ENCODE assay signal across 23 cellular contexts in genomic region chr4:186500721-186501304, GRCh38. TPM values are rescaled to one million over a fixed set of nuclear protein-coding genes. Genes with fewer than 3 reads are reported as not detected.
DNase-seq lines count a peak whose midpoint lies in the region; ATAC-seq, FAIRE-seq and TF ChIP-seq lines count a peak whose summit lies in the region.
"Had no signal": no experiment of that assay in that cellular context is flagged by ENCODE, and none has a peak within 500 bp of the region (broad histone marks: within the 10 kb centered on the region; RNA-seq: fewer than 3 reads in every experiment).

No MANE protein-coding gene starts in this region.

- no peaks in the 10 kb centered on the region for H3K4me1 ChIP-seq in naive thymus-derived CD4-positive, alpha-beta T cell (ENCODE audit: control insufficient read depth in 2 of 2, insufficient read depth in 2 of 2, low read length in 2 of 2)
- H3K4me1 ChIP-seq: heart right ventricle, neural progenitor cell, tibial nerve had no signal

- TF ChIP-seq EP300 in Ishikawa (IDR thresholded peaks at IDR 0.05; ENCODE audit: borderline replicate concordance): no peak

- no peak for ATAC-seq in naive thymus-derived CD4-positive, alpha-beta T cell
- no peak for ATAC-seq in HG03469 (IDR thresholded peaks at IDR 0.05; ENCODE audit: unreplicated experiment)
- ATAC-seq: HCT116; heart right ventricle; HepG2; stimulated activated naive B cell treated with anti-CD40 and anti-IgM and Interleukin-4, amounts not matched to agents 10 μg/mL and 1 μg/mL and 100 μg/mL, for 72 hours had no signal

- TF ChIP-seq CTCF in fibroblast of villous mesenchyme (IDR thresholded peaks at IDR 0.05; ENCODE audit: insufficient read depth, low read depth, low read length): no peak
- TF ChIP-seq CTCF in type B pancreatic cell (conservative IDR thresholded peaks at IDR 0.05): no peak

- DNase-seq in SW 1271 (lab: John Stamatoyannopoulos, UW) (peak; percentile 77 to 90), fibroblast of villous mesenchyme (ENCODE audit: low read depth) (peak; percentile 37), type B pancreatic cell (ENCODE audit: extremely low spot score, unreplicated experiment) (no peak), GM12892 (ENCODE audit: insufficient read length) (no peak)
- DNase-seq in stimulated activated CD4-positive, alpha-beta T cell treated with anti-CD3 and anti-CD28 coated beads, Interleukin-4, amount 100 ng/mL, for 24 hours: no peak
- no peak for DNase-seq in naive thymus-derived CD4-positive, alpha-beta T cell
- DNase-seq: activated CD4-positive, alpha-beta T cell treated with anti-CD3 and anti-CD28 coated beads, Interleukin-2, amount 50 U/mL, for 1 hour; activated naive CD4-positive, alpha-beta T cell treated with anti-CD3 and anti-CD28 coated beads for 36 hours; DND-41; heart right ventricle; MV-4-11; NCI-H2029 treated with DMSO at 0.1 percent for 48 hours; SK-N-SH; stimulated activated naive B cell treated with anti-CD40 and anti-IgM and Interleukin-4, amounts not matched to agents 10 μg/mL and 1 μg/mL and 100 μg/mL, for 72 hours had no signal

- no peak for FAIRE-seq in GM12892 (lab: Jason Lieb, UNC)
- FAIRE-seq: HepG2, keratinocyte had no signal

- peaks cover 3% of the 10 kb centered on the region for H3K27me3 Mint-ChIP-seq in type B pancreatic cell
- peaks cover 0 to 3% (median 0%) of the 10 kb centered on the region in 5 donors for H3K27me3 Mint-ChIP-seq in naive thymus-derived CD4-positive, alpha-beta T cell
- H3K27me3 Mint-ChIP-seq: stimulated activated naive B cell treated with anti-CD40 and anti-IgM and Interleukin-4, amounts not matched to agents 10 μg/mL and 1 μg/mL and 100 μg/mL, for 72 hours had no signal

- H3K36me3 ChIP-seq in naive thymus-derived CD4-positive, alpha-beta T cell (ENCODE audit: control insufficient read depth in 2 of 3, insufficient read depth in 3 of 3, low read length in 3 of 3): no peaks in the 10 kb centered on the region
- H3K36me3 ChIP-seq: heart right ventricle, neural progenitor cell, tibial nerve had no signal

- H3K27ac ChIP-seq in naive thymus-derived CD4-positive, alpha-beta T cell (ENCODE audit: low read depth, low read length): no peak overlapping the region
- H3K27ac ChIP-seq: heart right ventricle, neural progenitor cell, tibial nerve had no signal

- no peaks in the 10 kb centered on the region for H3K36me3 Mint-ChIP-seq in type B pancreatic cell
- no peaks in the 10 kb centered on the region for H3K36me3 Mint-ChIP-seq in naive thymus-derived CD4-positive, alpha-beta T cell
- H3K36me3 Mint-ChIP-seq: brain; neural progenitor cell; stimulated activated naive B cell treated with anti-CD40 and anti-IgM and Interleukin-4, amounts not matched to agents 10 μg/mL and 1 μg/mL and 100 μg/mL, for 72 hours had no signal

- intact Hi-C loops in naive thymus-derived CD4-positive, alpha-beta T cell (cut with micrococcal nuclease): no loop called here

- peak overlapping the region; percentile 53 for H3K4me3 Mint-ChIP-seq in type B pancreatic cell
- H3K4me3 Mint-ChIP-seq in naive thymus-derived CD4-positive, alpha-beta T cell: no peak overlapping the region
- H3K4me3 Mint-ChIP-seq: activated naive CD4-positive, alpha-beta T cell treated with anti-CD3 and anti-CD28 coated beads for 36 hours; brain; neural progenitor cell; stimulated activated naive B cell treated with anti-CD40 and anti-IgM and Interleukin-4, amounts not matched to agents 10 μg/mL and 1 μg/mL and 100 μg/mL, for 72 hours had no signal

- H3K4me3 ChIP-seq in fibroblast of villous mesenchyme (ENCODE audit: low read depth, low read length): peak overlapping the region; percentile 47
- no peak overlapping the region for H3K4me3 ChIP-seq in naive thymus-derived CD4-positive, alpha-beta T cell (ENCODE audit: low read length)
- H3K4me3 ChIP-seq: heart right ventricle, neural progenitor cell, tibial nerve had no signal

- no peak overlapping the region for H3K27ac Mint-ChIP-seq in type B pancreatic cell
- H3K27ac Mint-ChIP-seq in naive thymus-derived CD4-positive, alpha-beta T cell: no peak overlapping the region
- H3K27ac Mint-ChIP-seq: activated naive CD4-positive, alpha-beta T cell treated with anti-CD3 and anti-CD28 coated beads for 36 hours; neural progenitor cell; stimulated activated naive B cell treated with anti-CD40 and anti-IgM and Interleukin-4, amounts not matched to agents 10 μg/mL and 1 μg/mL and 100 μg/mL, for 72 hours had no signal

- no peaks in the 10 kb centered on the region for H3K9me3 ChIP-seq in naive thymus-derived CD4-positive, alpha-beta T cell (ENCODE audit: control insufficient read depth in 2 of 3, low read length in 3 of 3)
- H3K9me3 ChIP-seq: heart right ventricle, SK-N-SH, tibial nerve had no signal

- CTCF ChIA-PET in naive thymus-derived CD4-positive, alpha-beta T cell (lab: Charles Lee): interaction anchor here (0.6 kb wide), 1 partner anchor 858 kb away, joined by 3 read pairs; no protein-coding TSS in a partner anchor

- no peaks in the 10 kb centered on the region for H3K4me1 Mint-ChIP-seq in type B pancreatic cell (ENCODE audit: unreplicated experiment)
- H3K4me1 Mint-ChIP-seq in naive thymus-derived CD4-positive, alpha-beta T cell: no peaks in the 10 kb centered on the region
- H3K4me1 Mint-ChIP-seq: brain; stimulated activated naive B cell treated with anti-CD40 and anti-IgM and Interleukin-4, amounts not matched to agents 10 μg/mL and 1 μg/mL and 100 μg/mL, for 72 hours had no signal

- TF ChIP-seq POLR2A in GM12892 (IDR thresholded peaks at IDR 0.05; ENCODE audit: low read depth, low read length): no peak

- no peaks in the 10 kb centered on the region for H3K27me3 ChIP-seq in naive thymus-derived CD4-positive, alpha-beta T cell (ENCODE audit: control insufficient read depth in 2 of 2, insufficient read depth in 2 of 2, low read length in 2 of 2)
- H3K27me3 ChIP-seq: neural progenitor cell, tibial nerve had no signal

- no peak for TF ChIP-seq RAD21 in Ishikawa (IDR thresholded peaks at IDR 0.05; ENCODE audit: low read depth)

- no peaks in the 10 kb centered on the region for H3K9me3 Mint-ChIP-seq in type B pancreatic cell
- H3K9me3 Mint-ChIP-seq in naive thymus-derived CD4-positive, alpha-beta T cell: peaks cover 0 to 10% (median 4%) of the 10 kb centered on the region in 11 donors

- POLR2A ChIA-PET in naive thymus-derived CD4-positive, alpha-beta T cell (lab: Charles Lee): no interaction called here

TF ChIP-seq in Ishikawa, 13 proteins besides CTCF, POLR2A, EP300 and RAD21:
- no peak for TF ChIP-seq TEAD4 (IDR thresholded peaks at IDR 0.05)
- TF ChIP-seq TCF12 (IDR thresholded peaks at IDR 0.05; ENCODE audit: low read depth): peak; percentile 53
- peak; percentile 51; the same call in 1 of the 2 replicates for TF ChIP-seq TAF1 (IDR thresholded peaks at IDR 0.05; ENCODE audit: low read depth)
- no peak for TF ChIP-seq FOXM1 (IDR thresholded peaks at IDR 0.05; ENCODE audit: borderline replicate concordance, low read depth)
- peak; percentile 93 for TF ChIP-seq YY1 (IDR thresholded peaks at IDR 0.05; ENCODE audit: low read depth)
- TF ChIP-seq USF1 (IDR thresholded peaks at IDR 0.05): peak; percentile 77
- TF ChIP-seq, protein P1, sequence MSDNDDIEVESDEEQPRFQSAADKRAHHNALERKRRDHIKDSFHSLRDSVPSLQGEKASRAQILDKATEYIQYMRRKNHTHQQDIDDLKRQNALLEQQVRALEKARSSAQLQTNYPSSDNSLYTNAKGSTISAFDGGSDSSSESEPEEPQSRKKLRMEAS (IDR thresholded peaks at IDR 0.05): peak; percentile 93
TF ChIP-seq in Ishikawa: peak in this region for 5.

RNA-seq across cellular contexts. Expression of gene MTNR1A, which starts 54.6 kb away (rescaled TPM):
- total RNA-seq in fibroblast of villous mesenchyme (not detected in 2 replicates), type B pancreatic cell (ENCODE audit: low replicate concordance) (0.39 and 0.43 TPM in 2 replicates)
- total RNA-seq in naive thymus-derived CD4-positive, alpha-beta T cell: not detected
- polyA plus RNA-seq in naive thymus-derived CD4-positive, alpha-beta T cell: not detected
- not detected for polyA plus RNA-seq in GM12892 (2012; ENCODE audit: missing spikeins)
- total RNA-seq: activated naive CD4-positive, alpha-beta T cell treated with anti-CD3 and anti-CD28 coated beads for 36 hours; heart right ventricle; HepG2; NCI-H460; tibial nerve had no signal
- polyA plus RNA-seq: heart right ventricle, HepG2, SK-N-SH had no signal

Comparison
In these comparisons a context has a peak if more than half of its experiments do, and no peak if none do; other contexts are left out.
1. DNase-seq: peak in SW 1271 (2 of 2) and fibroblast of villous mesenchyme (single experiment); none in type B pancreatic cell (single experiment), stimulated activated CD4-positive, alpha-beta T cell treated with anti-CD3 and anti-CD28 coated beads, Interleukin-4, amount 100 ng/mL, for 24 hours (single experiment), naive thymus-derived CD4-positive, alpha-beta T cell (0 of 9) and GM12892 (single experiment).